Comparison of ENCODE assay signal across 32 cellular contexts in genomic region chr14:84708865-84709264, GRCh38.
"Had no signal": no experiment of that assay in that cellular context is flagged by ENCODE, and none has a peak within 500 bp of the region (broad histone marks: within the 10 kb centered on the region; RNA-seq: fewer than 3 reads in every experiment).

No MANE protein-coding gene starts in this region.

- ATAC-seq: activated CD4-positive, alpha-beta T cell treated with anti-CD3 and anti-CD28 coated beads for 36 hours; activated naive CD4-positive, alpha-beta T cell treated with anti-CD3 and anti-CD28 coated beads, Interleukin-2, amount 50 U/mL, for 72 hours; activated T-helper 17 cell treated with anti-CD3 and anti-CD28 coated beads, Interleukin-2, amount 50 U/mL, for 72 hours; effector memory CD8-positive, alpha-beta T cell; gastroesophageal sphincter; heart right ventricle; T-helper 17 cell had no signal

- H3K9me3 ChIP-seq: ascending aorta, esophagus muscularis mucosa, gastroesophageal sphincter, heart right ventricle had no signal

- H3K27me3 ChIP-seq: ascending aorta, esophagus muscularis mucosa, gastroesophageal sphincter, heart right ventricle had no signal

- H3K9me3 Mint-ChIP-seq: activated CD4-positive, alpha-beta T cell treated with anti-CD3 and anti-CD28 coated beads, Interleukin-2, amount 10 ng/mL, durations not matched to agents 24 days and 14 days; brain had no signal

- H3K27ac ChIP-seq: ascending aorta, esophagus muscularis mucosa, gastroesophageal sphincter, heart right ventricle had no signal

- H3K4me1 Mint-ChIP-seq: activated CD4-positive, alpha-beta memory T cell treated with anti-CD3 and anti-CD28 coated beads, Interleukin-2, amount 10 ng/mL, durations not matched to agents 7 days and 5 days; activated CD4-positive, alpha-beta T cell treated with anti-CD3 and anti-CD28 coated beads for 36 hours; activated CD4-positive, alpha-beta T cell treated with anti-CD3 and anti-CD28 coated beads, Interleukin-2, amount 10 ng/mL, durations not matched to agents 24 days and 14 days; activated naive CD8-positive, alpha-beta T cell treated with anti-CD3 and anti-CD28 coated beads, Interleukin-2, amount 10 ng/mL, durations not matched to agents 7 days and 5 days; activated T-helper 17 cell treated with anti-CD3 and anti-CD28 coated beads, Interleukin-2, amount 50 U/mL, for 72 hours; brain; T-helper 17 cell had no signal

- H3K27me3 Mint-ChIP-seq: activated CD4-positive, alpha-beta memory T cell treated with anti-CD3 and anti-CD28 coated beads, Interleukin-2, amount 10 ng/mL, durations not matched to agents 7 days and 5 days; activated CD4-positive, alpha-beta T cell treated with anti-CD3 and anti-CD28 coated beads for 36 hours; activated CD4-positive, alpha-beta T cell treated with anti-CD3 and anti-CD28 coated beads, Interleukin-2, amount 10 ng/mL, durations not matched to agents 24 days and 14 days; activated naive CD8-positive, alpha-beta T cell treated with anti-CD3 and anti-CD28 coated beads, Interleukin-2, amount 10 ng/mL, durations not matched to agents 7 days and 5 days; activated T-cell treated with anti-CD3 and anti-CD28 coated beads, Interleukin-2, amount 50 U/mL, for 24 hours; activated T-helper 17 cell treated with anti-CD3 and anti-CD28 coated beads, Interleukin-2, amount 50 U/mL, for 72 hours; effector memory CD8-positive, alpha-beta T cell; T-helper 17 cell had no signal

- H3K27ac Mint-ChIP-seq: activated CD4-positive, alpha-beta memory T cell treated with anti-CD3 and anti-CD28 coated beads, Interleukin-2, amount 10 ng/mL, durations not matched to agents 7 days and 5 days; activated CD4-positive, alpha-beta T cell treated with anti-CD3 and anti-CD28 coated beads for 36 hours; activated CD4-positive, alpha-beta T cell treated with anti-CD3 and anti-CD28 coated beads, Interleukin-2, amount 10 ng/mL, durations not matched to agents 24 days and 14 days; activated naive CD4-positive, alpha-beta T cell treated with anti-CD3 and anti-CD28 coated beads, Interleukin-2, amount 50 U/mL, for 72 hours; activated naive CD8-positive, alpha-beta T cell treated with anti-CD3 and anti-CD28 coated beads, Interleukin-2, amount 10 ng/mL, durations not matched to agents 7 days and 5 days; activated T-cell treated with anti-CD3 and anti-CD28 coated beads, Interleukin-2, amount 50 U/mL, for 24 hours; activated T-helper 17 cell treated with anti-CD3 and anti-CD28 coated beads, Interleukin-2, amount 50 U/mL, for 72 hours; brain; effector memory CD8-positive, alpha-beta T cell; T-helper 17 cell; T-helper 2 cell treated with Interferon-gamma antibody and Interleukin-4, amounts not matched to agents 5 μg/mL and 100 μg/mL, for 36 hours had no signal

- FAIRE-seq: bronchial epithelial cell, colon had no signal

- H3K4me3 Mint-ChIP-seq: activated CD4-positive, alpha-beta memory T cell treated with anti-CD3 and anti-CD28 coated beads, Interleukin-2, amount 10 ng/mL, durations not matched to agents 7 days and 5 days; activated CD4-positive, alpha-beta T cell treated with anti-CD3 and anti-CD28 coated beads for 36 hours; activated CD4-positive, alpha-beta T cell treated with anti-CD3 and anti-CD28 coated beads, Interleukin-2, amount 10 ng/mL, durations not matched to agents 24 days and 14 days; activated naive CD8-positive, alpha-beta T cell treated with anti-CD3 and anti-CD28 coated beads, Interleukin-2, amount 10 ng/mL, durations not matched to agents 7 days and 5 days; activated T-cell treated with anti-CD3 and anti-CD28 coated beads, Interleukin-2, amount 50 U/mL, for 24 hours; activated T-helper 17 cell treated with anti-CD3 and anti-CD28 coated beads, Interleukin-2, amount 50 U/mL, for 72 hours; brain; effector memory CD8-positive, alpha-beta T cell; T-helper 17 cell; T-helper 2 cell treated with Interferon-gamma antibody and Interleukin-4, amounts not matched to agents 5 μg/mL and 100 μg/mL, for 36 hours had no signal

- DNase-seq: activated CD4-positive, alpha-beta memory T cell treated with anti-CD3 and anti-CD28 coated beads, Interleukin-2, amount 10 ng/mL, durations not matched to agents 7 days and 5 days; activated CD4-positive, alpha-beta T cell treated with anti-CD3 and anti-CD28 coated beads for 36 hours; activated CD4-positive, alpha-beta T cell treated with anti-CD3 and anti-CD28 coated beads, Interleukin-2, amount 10 ng/mL, durations not matched to agents 24 days and 14 days; activated CD4-positive, CD25-positive, alpha-beta regulatory T cell; activated CD4-positive, CD25-positive, alpha-beta regulatory T cell treated with anti-CD3 and anti-CD28 coated beads, Interleukin-2, amount 50 U/mL, for 72 hours; activated CD8-positive, alpha-beta memory T cell treated with anti-CD3 and anti-CD28 coated beads, Interleukin-2, amount 50 U/mL, for 48 hours; activated effector memory CD4-positive, alpha-beta T cell treated with Interleukin-2 at 50 U/mL for 16 hours; activated gamma-delta T cell treated with Interleukin-2 at 50 U/mL for 16 hours; activated naive CD4-positive, alpha-beta T cell treated with Interleukin-2 at 50 U/mL for 16 hours; activated naive CD8-positive, alpha-beta T cell treated with anti-CD3 and anti-CD28 coated beads, Interleukin-2, amount 10 ng/mL, durations not matched to agents 7 days and 5 days; activated T-cell treated with anti-CD3 and anti-CD28 coated beads for 4 hours; activated T-cell treated with anti-CD3 and anti-CD28 coated beads, Interleukin-2, amount 50 U/mL, for 24 hours; caudate nucleus; cortex of kidney; dermis blood vessel endothelial cell; effector CD4-positive, alpha-beta T cell; effector memory CD8-positive, alpha-beta T cell; erythroblast; foreskin melanocyte; heart right ventricle; T-helper 1 cell; T-helper 17 cell; T1000 had no signal

- H3K4me3 ChIP-seq: ascending aorta, esophagus muscularis mucosa, gastroesophageal sphincter, heart right ventricle had no signal

- H3K36me3 ChIP-seq: ascending aorta, esophagus muscularis mucosa, gastroesophageal sphincter, heart right ventricle had no signal

- H3K36me3 Mint-ChIP-seq: activated naive CD4-positive, alpha-beta T cell treated with anti-CD3 and anti-CD28 coated beads, Interleukin-2, amount 50 U/mL, for 72 hours; activated naive CD8-positive, alpha-beta T cell treated with anti-CD3 and anti-CD28 coated beads, Interleukin-2, amount 10 ng/mL, durations not matched to agents 7 days and 5 days; brain had no signal

- H3K4me1 ChIP-seq: ascending aorta, esophagus muscularis mucosa, gastroesophageal sphincter, heart right ventricle had no signal
